Comparison of ENCODE assay signal across 1 cellular context in genomic region chr12:67885370-67886169, GRCh38.
TF ChIP-seq lines count a peak whose summit lies in the region.

No MANE protein-coding gene starts in this region.

TF ChIP-seq in HepG2, 621 proteins besides CTCF, POLR2A, EP300 and RAD21 (continued from another document):
- TF ChIP-seq POGZ (CRISPR knock-in tag; IDR thresholded peaks at IDR 0.05) = no peak
- TF ChIP-seq ZNF496 (CRISPR knock-in tag; IDR thresholded peaks at IDR 0.05; ENCODE audit: insufficient replicate concordance) = no peak
- TF ChIP-seq CC2D1A (CRISPR knock-in tag; IDR thresholded peaks at IDR 0.05) = no peak
- no peak for TF ChIP-seq RBFOX2 (IDR thresholded peaks at IDR 0.05; ENCODE audit: low read depth, low read length)
TF ChIP-seq in HepG2: peak in this region for 0.
